ENCODE assay signal across 2 cellular contexts in genomic region chr3:73945553-73945952, GRCh38.
TF ChIP-seq lines count a peak whose summit lies in the region.

No MANE protein-coding gene starts in this region.

TF ChIP-seq in HepG2, 621 proteins besides CTCF, POLR2A, EP300 and RAD21 (continued from another document):
- TF ChIP-seq USF2 (IDR thresholded peaks at IDR 0.05; ENCODE audit: low read depth, low read length) (peak; percentile 23; the same call in 1 of the 2 replicates), USF2 (CRISPR knock-in tag; IDR thresholded peaks at IDR 0.05; ENCODE audit: borderline replicate concordance) (no peak)

TF ChIP-seq in K562, 482 proteins besides CTCF, POLR2A, EP300 and RAD21 (continued from another document):
- peak; percentile 75 for TF ChIP-seq TFE3 (CRISPR knock-in tag; IDR thresholded peaks at IDR 0.05)
